ENCODE assay signal across 8 cellular contexts in the genomic region with DNA sequence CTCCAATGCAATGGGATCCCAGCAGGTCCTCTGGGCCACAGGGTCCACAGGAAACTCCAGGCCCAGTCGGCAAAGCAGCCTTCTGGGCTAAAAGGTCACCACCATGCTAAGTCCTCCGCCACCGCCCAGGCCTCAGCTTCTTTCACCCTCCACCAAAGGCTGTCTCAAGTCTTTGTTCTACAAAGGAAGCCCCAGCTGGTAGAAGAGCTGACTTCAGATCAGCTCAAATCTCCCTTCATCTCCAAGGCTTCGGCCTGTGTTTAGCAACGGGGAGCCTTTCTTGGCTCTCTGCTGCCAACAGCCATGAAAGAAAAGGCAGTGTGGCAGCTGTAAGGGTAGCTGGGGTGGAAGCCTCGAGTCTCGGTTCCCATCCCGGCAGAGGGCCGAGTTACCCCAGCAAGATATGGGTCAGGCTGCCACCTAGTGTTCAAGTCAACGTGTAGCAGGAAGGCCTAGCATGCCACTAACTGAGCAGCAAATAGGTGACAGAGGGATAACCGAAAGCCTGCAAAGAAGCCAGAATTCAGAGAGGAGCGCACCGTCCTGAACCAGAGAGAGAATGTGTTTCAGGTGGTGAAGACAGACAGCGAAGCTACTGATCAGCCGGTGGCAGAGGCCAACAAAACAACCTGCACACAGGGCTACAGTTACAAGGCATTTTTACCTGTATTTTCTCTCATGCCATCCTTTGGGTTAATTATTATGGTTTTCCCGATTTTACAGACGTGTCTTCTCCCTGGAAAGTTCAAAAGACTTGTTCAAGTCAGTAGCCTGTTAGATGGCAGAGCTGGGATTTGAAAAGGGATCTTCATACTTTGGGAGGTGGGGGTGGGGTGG. TPM values are rescaled to one million over a fixed set of nuclear protein-coding genes. Genes with fewer than 3 reads are reported as not detected.
DNase-seq lines count a peak whose midpoint lies in the region; ATAC-seq and TF ChIP-seq lines count a peak whose summit lies in the region.

No MANE protein-coding gene starts in this region.

- peaks cover 4% of the 10 kb centered on the region for H3K27me3 ChIP-seq in lower lobe of right lung (ENCODE audit: low read depth)

- no peak overlapping the region for H3K4me3 ChIP-seq in AG09309 (ENCODE audit: control insufficient read depth, low read depth, low read length)
- no peak overlapping the region for H3K4me3 ChIP-seq in choroid plexus epithelial cell (ENCODE audit: low read depth, low read length)
- H3K4me3 ChIP-seq in lower lobe of right lung, result no peak overlapping the region

- no peaks in the 10 kb centered on the region for H3K9me3 ChIP-seq in lower lobe of right lung

- ATAC-seq in GM18520 (IDR thresholded peaks at IDR 0.05; ENCODE audit: unreplicated experiment), result peak; percentile 84
- ATAC-seq in HG03060 (IDR thresholded peaks at IDR 0.05; ENCODE audit: low read depth, unreplicated experiment), result peak; percentile 84
- ATAC-seq in lower lobe of right lung, result peak; percentile 91 to 94

- TF ChIP-seq CTCF in AG09309 (IDR thresholded peaks at IDR 0.05; ENCODE audit: control insufficient read depth, insufficient read depth, low read depth, low read length, missing control alignments) (peak; percentile 91), choroid plexus epithelial cell (conservative IDR thresholded peaks at IDR 0.05; ENCODE audit: low read depth, low read length) (peak; percentile 85), lower lobe of right lung (IDR thresholded peaks at IDR 0.05) (peak; percentile 88)

- no peak overlapping the region for H3K27ac ChIP-seq in lower lobe of right lung

- H3K4me1 ChIP-seq in lower lobe of right lung, result peaks cover 13% of the 10 kb centered on the region

- H3K36me3 ChIP-seq in lower lobe of right lung, result no peaks in the 10 kb centered on the region

- intact Hi-C loops in lower lobe of right lung (cut with DNase I), result no loop called here

- DNase-seq in AG09309 (ENCODE audit: low read depth) (no peak), NCI-H345 (lab: John Stamatoyannopoulos, UW) (peak; percentile 17), choroid plexus epithelial cell (ENCODE audit: low read depth) (peak; percentile 78), lower lobe of right lung (peak; percentile 70)
- peak; percentile 47 for DNase-seq in activated CD4-positive, alpha-beta T cell treated with anti-CD3 and anti-CD28 coated beads for 1 hour
- DNase-seq in stimulated activated CD8-positive, alpha-beta memory T cell treated with anti-CD3 and anti-CD28 coated beads, Interleukin-15, amount 100 ng/mL, for 48 hours (ENCODE audit: low read depth in 2 of 2), result peak; percentile 43 to 45

RNA-seq across cellular contexts. Expression of a gene that starts 26.8 kb away (rescaled TPM):
- total RNA-seq in lower lobe of right lung, result not detected
